ENCODE assay signal across 23 cellular contexts in genomic region chr14:21672116-21672515, GRCh38. TPM values are rescaled to one million over a fixed set of nuclear protein-coding genes. Genes with fewer than 3 reads are reported as not detected.
"Had no signal": no experiment of that assay in that cellular context is flagged by ENCODE, and none has a peak within 500 bp of the region (broad histone marks: within the 10 kb centered on the region; RNA-seq: fewer than 3 reads in every experiment).

No MANE protein-coding gene starts in this region.

- DNase-seq: activated CD4-positive, alpha-beta T cell treated with anti-CD3 and anti-CD28 coated beads, Interleukin-2, amount 10 ng/mL, durations not matched to agents 7 days and 5 days; activated CD4-positive, CD25-positive, alpha-beta regulatory T cell; activated CD8-positive, alpha-beta memory T cell treated with anti-CD3 and anti-CD28 coated beads, Interleukin-2, amount 50 U/mL, for 48 hours; activated gamma-delta T cell; activated T-cell treated with anti-CD3 and anti-CD28 coated beads, Interleukin-2, amount 50 U/mL, for 72 hours; amygdala; effector memory CD8-positive, alpha-beta T cell; mammary epithelial cell; naive B cell; ovary; sigmoid colon; stimulated activated CD4-positive, alpha-beta T cell treated with anti-CD3 and anti-CD28 coated beads, Interleukin-12 subunit alpha, Interleukin-12 subunit beta, amount 100 ng/mL, for 4 hours; stimulated activated CD4-positive, alpha-beta T cell treated with anti-CD3 and anti-CD28 coated beads, Interleukin-2, amount 100 ng/mL, for 24 hours had no signal

- FAIRE-seq: keratinocyte, urothelium cell line had no signal

- H3K4me3 ChIP-seq: ovary, sigmoid colon had no signal

- H3K9me3 Mint-ChIP-seq: brain; effector memory CD8-positive, alpha-beta T cell; stimulated activated effector memory CD8-positive, alpha-beta T cell treated with anti-CD3 and anti-CD28 coated beads, Interleukin-12 subunit alpha, Interleukin-12 subunit beta, amount 100 ng/mL, for 72 hours had no signal

- H3K36me3 Mint-ChIP-seq: activated naive CD4-positive, alpha-beta T cell treated with anti-CD3 and anti-CD28 coated beads, Interleukin-2, amount 50 U/mL, for 72 hours; brain; naive B cell; stimulated activated effector memory CD8-positive, alpha-beta T cell treated with anti-CD3 and anti-CD28 coated beads, Interleukin-12 subunit alpha, Interleukin-12 subunit beta, amount 100 ng/mL, for 72 hours had no signal

- H3K27ac ChIP-seq: epithelial cell of prostate, ovary, sigmoid colon had no signal

- H3K27me3 ChIP-seq: ovary, sigmoid colon had no signal

- H3K4me1 Mint-ChIP-seq: activated CD4-positive, alpha-beta T cell treated with anti-CD3 and anti-CD28 coated beads, Interleukin-2, amount 10 ng/mL, durations not matched to agents 7 days and 5 days; brain; naive B cell; stimulated activated effector memory CD8-positive, alpha-beta T cell treated with anti-CD3 and anti-CD28 coated beads, Interleukin-12 subunit alpha, Interleukin-12 subunit beta, amount 100 ng/mL, for 72 hours had no signal

- H3K4me1 ChIP-seq: sigmoid colon had no signal

- ATAC-seq: activated naive CD4-positive, alpha-beta T cell treated with anti-CD3 and anti-CD28 coated beads, Interleukin-2, amount 50 U/mL, for 72 hours; activated T-cell treated with anti-CD3 and anti-CD28 coated beads, Interleukin-2, amount 50 U/mL, for 72 hours; effector memory CD8-positive, alpha-beta T cell; left lobe of liver; stimulated activated effector memory CD8-positive, alpha-beta T cell treated with anti-CD3 and anti-CD28 coated beads, Interleukin-12 subunit alpha, Interleukin-12 subunit beta, amount 100 ng/mL, for 72 hours had no signal

- H3K9me3 ChIP-seq: ovary had no signal

- H3K36me3 ChIP-seq: ovary, sigmoid colon had no signal

- H3K4me3 Mint-ChIP-seq: activated CD4-positive, alpha-beta T cell treated with anti-CD3 and anti-CD28 coated beads, Interleukin-2, amount 10 ng/mL, durations not matched to agents 7 days and 5 days; activated T-cell treated with anti-CD3 and anti-CD28 coated beads, Interleukin-2, amount 50 U/mL, for 72 hours; brain; dendritic cell treated with granulocyte-macrophage colony-stimulating factor and Interleukin-4, amounts not matched to agents 40 ng/mL and 50 ng/mL, for 4 days; effector memory CD8-positive, alpha-beta T cell; naive B cell; stimulated activated effector memory CD8-positive, alpha-beta T cell treated with anti-CD3 and anti-CD28 coated beads, Interleukin-12 subunit alpha, Interleukin-12 subunit beta, amount 100 ng/mL, for 72 hours had no signal

- H3K27ac Mint-ChIP-seq: activated CD4-positive, alpha-beta T cell treated with anti-CD3 and anti-CD28 coated beads, Interleukin-2, amount 10 ng/mL, durations not matched to agents 7 days and 5 days; activated naive CD4-positive, alpha-beta T cell treated with anti-CD3 and anti-CD28 coated beads, Interleukin-2, amount 50 U/mL, for 72 hours; activated T-cell treated with anti-CD3 and anti-CD28 coated beads, Interleukin-2, amount 50 U/mL, for 72 hours; brain; dendritic cell treated with granulocyte-macrophage colony-stimulating factor and Interleukin-4, amounts not matched to agents 40 ng/mL and 50 ng/mL, for 4 days; effector memory CD8-positive, alpha-beta T cell; stimulated activated effector memory CD8-positive, alpha-beta T cell treated with anti-CD3 and anti-CD28 coated beads, Interleukin-12 subunit alpha, Interleukin-12 subunit beta, amount 100 ng/mL, for 72 hours had no signal

- H3K27me3 Mint-ChIP-seq: brain had no signal

RNA-seq across cellular contexts. Expression of gene OR4E1, which starts 1.5 kb away (rescaled TPM):
- total RNA-seq: activated T-cell treated with anti-CD3 and anti-CD28 coated beads, Interleukin-2, amount 50 U/mL, for 72 hours; left lobe of liver; mammary epithelial cell; ovary; sigmoid colon had no signal
- polyA plus RNA-seq: keratinocyte, mammary epithelial cell, ovary, sigmoid colon had no signal

RNA-seq across cellular contexts. Expression of gene OR4E2, which starts 18.5 kb away (rescaled TPM):
- total RNA-seq: activated CD4-positive, alpha-beta T cell treated with anti-CD3 and anti-CD28 coated beads, Interleukin-2, amount 10 ng/mL, durations not matched to agents 7 days and 5 days; activated T-cell treated with anti-CD3 and anti-CD28 coated beads, Interleukin-2, amount 50 U/mL, for 72 hours; left lobe of liver; mammary epithelial cell; mononuclear cell; ovary; sigmoid colon had no signal
- polyA plus RNA-seq: keratinocyte, mammary epithelial cell, ovary, sigmoid colon had no signal

RNA-seq across cellular contexts. Expression of gene OR10G2, which starts 37.4 kb away (rescaled TPM):
- total RNA-seq: activated CD4-positive, alpha-beta T cell treated with anti-CD3 and anti-CD28 coated beads, Interleukin-2, amount 10 ng/mL, durations not matched to agents 7 days and 5 days; activated naive CD4-positive, alpha-beta T cell treated with anti-CD3 and anti-CD28 coated beads, Interleukin-2, amount 50 U/mL, for 72 hours; activated T-cell treated with anti-CD3 and anti-CD28 coated beads, Interleukin-2, amount 50 U/mL, for 72 hours; left lobe of liver; mammary epithelial cell; mononuclear cell; ovary; sigmoid colon had no signal
- polyA plus RNA-seq: keratinocyte, mammary epithelial cell, ovary, sigmoid colon, thymus had no signal
